Comparison of ENCODE assay signal across 12 cellular contexts in genomic region chr9:19939890-19940289, GRCh38.
"Had no signal": no experiment of that assay in that cellular context is flagged by ENCODE, and none has a peak within 500 bp of the region (broad histone marks: within the 10 kb centered on the region; RNA-seq: fewer than 3 reads in every experiment).

No MANE protein-coding gene starts in this region.

- H3K4me3 ChIP-seq: coronary artery, lower lobe of right lung, prostate gland, right lobe of liver, suprapubic skin had no signal

- H3K27ac ChIP-seq: coronary artery, lower lobe of right lung, prostate gland, right lobe of liver, suprapubic skin had no signal

- H3K27me3 ChIP-seq: right lobe of liver, suprapubic skin had no signal

- H3K4me1 ChIP-seq: lower lobe of right lung, prostate gland, suprapubic skin had no signal

- DNase-seq: activated CD4-positive, alpha-beta T cell treated with anti-CD3 and anti-CD28 coated beads, Interleukin-2, amount 10 ng/mL, durations not matched to agents 7 days and 5 days; activated CD8-positive, alpha-beta memory T cell treated with anti-CD3 and anti-CD28 coated beads for 24 hours; activated naive CD4-positive, alpha-beta T cell; activated naive CD8-positive, alpha-beta T cell treated with anti-CD3 and anti-CD28 coated beads, Interleukin-2, amount 10 ng/mL, durations not matched to agents 7 days and 5 days; left colon; lower lobe of right lung; right lobe of liver had no signal

- H3K9me3 ChIP-seq: lower lobe of right lung, prostate gland, right lobe of liver, suprapubic skin had no signal

- ATAC-seq: esophagus mucosa, left colon, lower lobe of right lung, right lobe of liver had no signal

- FAIRE-seq: islet of Langerhans had no signal

- H3K36me3 ChIP-seq: lower lobe of right lung, prostate gland, right lobe of liver, suprapubic skin had no signal
